ENCODE assay signal across 8 cellular contexts in the genomic region with DNA sequence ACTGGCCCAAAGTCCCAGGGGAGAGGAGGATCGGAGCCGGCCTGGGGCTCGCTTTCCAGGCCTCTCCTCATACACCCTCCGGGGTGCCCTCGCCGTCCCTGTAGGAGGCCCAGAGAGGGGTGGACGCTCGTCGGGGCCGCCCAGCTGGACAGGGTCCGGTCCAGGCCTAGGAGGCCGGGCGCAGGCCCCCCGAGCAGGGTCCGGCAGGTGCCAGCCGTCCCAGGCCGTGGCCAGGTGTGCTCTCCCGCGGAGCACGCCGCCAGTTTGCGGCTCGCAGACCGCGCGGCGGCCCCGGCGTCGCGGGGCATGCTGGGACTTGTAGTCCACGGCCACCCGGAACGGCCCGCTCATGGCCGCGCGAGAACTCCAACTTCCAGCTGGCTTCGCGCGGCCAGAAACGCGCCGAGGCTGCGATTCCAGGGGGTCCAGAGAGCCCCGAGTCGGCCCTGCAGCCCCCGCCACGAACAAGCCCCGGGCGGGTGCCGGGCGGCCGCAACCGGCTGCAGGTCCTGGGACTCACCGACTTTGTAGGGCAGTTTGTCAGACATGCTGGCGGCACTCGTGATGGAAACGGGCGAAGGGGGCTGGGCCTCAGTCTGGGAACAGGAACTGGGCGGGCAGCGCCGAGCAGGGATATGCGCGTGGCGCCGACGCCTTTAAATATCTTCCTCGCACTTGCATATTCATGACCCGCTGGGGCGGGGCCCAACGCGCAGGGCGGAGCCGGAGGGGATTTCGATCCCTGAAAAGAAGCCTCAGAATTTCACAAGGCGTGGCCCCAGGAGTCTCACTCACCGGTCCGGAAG. TPM values are rescaled to one million over a fixed set of nuclear protein-coding genes. Genes with fewer than 3 reads are reported as not detected.
DNase-seq lines count a peak whose midpoint lies in the region; ATAC-seq and TF ChIP-seq lines count a peak whose summit lies in the region.

A gene (minus strand): TSS at position 633 of the 806 bp plus-strand sequence. CDS start 85 bp downstream, at position 548.

- peak in 2 of 4 experiments; percentile 7 to 24 for TF ChIP-seq CTCF in gastroesophageal sphincter (IDR thresholded peaks at IDR 0.05)

- DNase-seq in GF-D8 (lab: John Stamatoyannopoulos, UW) (peak; percentile 85), HEK293T (ENCODE audit: extremely low spot score) (peak; percentile 91), MV-4-11 (lab: John Stamatoyannopoulos, UW) (peak; percentile 98), SK-MEL-5 (ENCODE audit: low read depth, low spot score) (peak; percentile 98), non-pigmented ciliary epithelial cell (ENCODE audit: low read depth) (peak; percentile 79), superior temporal gyrus (ENCODE audit: extremely low spot score) (peak; percentile 96)
- DNase-seq in activated naive CD4-positive, alpha-beta T cell treated with anti-CD3 and anti-CD28 coated beads for 36 hours = peak; percentile 95

- in situ Hi-C loops in SK-MEL-5 (cut with HindIII; ENCODE audit: low pct_unique_long_range_greater_than_20kb, low sequenced_read_pairs) = no loop called here

- 0% methylated on average over 3 of the region's 79 CpGs for WGBS in gastroesophageal sphincter (ENCODE audit: low coverage in 1 of 2), 2 donors

- POLR2A ChIA-PET in HEK293T (lab: Yijun Ruan, JAX) = interaction anchor here (0.5 to 2.8 kb wide), 9 partner anchors 10 to 215 kb away, joined by 3 to 18 read pairs (median 4); a partner anchor contains a TSS

- peaks cover 9% of the 10 kb centered on the region for H3K36me3 Mint-ChIP-seq in activated naive CD4-positive, alpha-beta T cell treated with anti-CD3 and anti-CD28 coated beads for 36 hours (ENCODE audit: low read depth)

- intact Hi-C loops in activated naive CD4-positive, alpha-beta T cell treated with anti-CD3 and anti-CD28 coated beads for 36 hours (cut with micrococcal nuclease) = loop anchor here (1.0 to 5.0 kb wide), 11 partner anchors 60 to 1561 kb away; a partner anchor contains a TSS

- peaks cover 4% of the 10 kb centered on the region for H3K4me1 Mint-ChIP-seq in activated naive CD4-positive, alpha-beta T cell treated with anti-CD3 and anti-CD28 coated beads for 36 hours (ENCODE audit: low read depth)

- peak within 1 kb of the TSS; percentile 76 to 92 for H3K4me3 ChIP-seq in gastroesophageal sphincter

- H3K9me3 ChIP-seq in gastroesophageal sphincter = no peaks in the 10 kb centered on the region

- TF ChIP-seq EP300 in gastroesophageal sphincter (IDR thresholded peaks at IDR 0.05) = no peak

- peak; percentile 98 for ATAC-seq in gastroesophageal sphincter

- CTCF ChIA-PET in HEK293T (lab: Yijun Ruan, JAX) = interaction anchor here (1.4 to 2.0 kb wide), 2 partner anchors 10 to 220 kb away, joined by 5 to 6 read pairs; no protein-coding TSS in a partner anchor
- CTCF ChIA-PET in activated naive CD4-positive, alpha-beta T cell treated with anti-CD3 and anti-CD28 coated beads for 36 hours (lab: Charles Lee) = interaction anchor here (0.6 to 2.6 kb wide), 8 partner anchors 8 to 214 kb away, joined by 3 to 15 read pairs (median 4); a partner anchor contains a TSS

- peaks cover 0 to 27% (median 13%) of the 10 kb centered on the region in 3 donors for H3K4me1 ChIP-seq in gastroesophageal sphincter

- peak within 1 kb of the TSS; percentile 60 to 97 (median 92) for H3K27ac ChIP-seq in gastroesophageal sphincter

- no peaks in the 10 kb centered on the region for H3K36me3 ChIP-seq in gastroesophageal sphincter

- no peaks in the 10 kb centered on the region for H3K27me3 Mint-ChIP-seq in activated naive CD4-positive, alpha-beta T cell treated with anti-CD3 and anti-CD28 coated beads for 36 hours (ENCODE audit: low read depth)

- peak; percentile 63 to 71 for TF ChIP-seq POLR2A in gastroesophageal sphincter (IDR thresholded peaks at IDR 0.05)

- H3K27me3 ChIP-seq in gastroesophageal sphincter = no peaks in the 10 kb centered on the region

- H3K9me3 Mint-ChIP-seq in activated naive CD4-positive, alpha-beta T cell treated with anti-CD3 and anti-CD28 coated beads for 36 hours = no peaks in the 10 kb centered on the region

- H3K27ac Mint-ChIP-seq in activated naive CD4-positive, alpha-beta T cell treated with anti-CD3 and anti-CD28 coated beads for 36 hours = peak within 1 kb of the TSS; percentile 86

- H3K4me3 Mint-ChIP-seq in activated naive CD4-positive, alpha-beta T cell treated with anti-CD3 and anti-CD28 coated beads for 36 hours = peak within 1 kb of the TSS; percentile 84

TF ChIP-seq in HEK293T, 16 proteins besides CTCF, POLR2A, EP300 and RAD21:
- TF ChIP-seq ELF4 (IDR thresholded peaks at IDR 0.05) = peak; percentile 54; the same call in 1 of the 2 replicates
- TF ChIP-seq L3MBTL2 (conservative IDR thresholded peaks at IDR 0.05) = peak; percentile 86
- TF ChIP-seq SP1 (IDR thresholded peaks at IDR 0.05) = no peak
- TF ChIP-seq HDGF (IDR thresholded peaks at IDR 0.05; ENCODE audit: borderline replicate concordance) = peak; percentile 78; the same call in 1 of the 2 replicates

RNA-seq across cellular contexts. Expression of the gene that starts here (rescaled TPM):
- 251 and 264 TPM in 2 replicates for total RNA-seq in SK-MEL-5 (2014; rRNA removed; shearing (Covaris generic))
- 296 and 338 TPM in 2 replicates for polyA plus RNA-seq in SK-MEL-5 (2015; cell fraction: cytosol; rRNA removed)
- 233 and 235 TPM in 2 replicates for polyA plus RNA-seq in SK-MEL-5 (2015; cell fraction: nucleus; rRNA removed)
- 100 to 1,000 TPM; 258 to 261 TPM for total RNA-seq in activated naive CD4-positive, alpha-beta T cell treated with anti-CD3 and anti-CD28 coated beads for 36 hours
- total RNA-seq in gastroesophageal sphincter = 10 to 100 TPM; 50.4 to 71.5 (median 58.0) TPM

Comparison
In these comparisons a context has a peak if more than half of its experiments do, and no peak if none do; other contexts are left out.
1. Peak in every context shown above with its lines: DNase-seq, ATAC-seq, H3K4me3 ChIP-seq and H3K27ac ChIP-seq.